In genomic region chr5:55712023-55712859, GRCh38 we compare ENCODE assay signal across 1 cellular context.
A peak's percentile ranks its signal among the peaks of the same experiment; 100 is the strongest.
TF ChIP-seq lines count a peak whose summit lies in the region.

SLC38A9 (minus strand) TSS chr5:55712324; CDS start chr5:55697958, 14,366 bp downstream.

TF ChIP-seq in HepG2, 621 proteins besides CTCF, POLR2A, EP300 and RAD21 (continued from another document and continues in another):
- TF ChIP-seq ZNF281 (CRISPR knock-in tag; IDR thresholded peaks at IDR 0.05; ENCODE audit: borderline replicate concordance) (no peak), SIX1 (CRISPR knock-in tag; IDR thresholded peaks at IDR 0.05; ENCODE audit: borderline replicate concordance) (no peak), NR2F6 (IDR thresholded peaks at IDR 0.05) (no peak), NR2F6 (CRISPR knock-in tag; IDR thresholded peaks at IDR 0.05) (peak; percentile 27; the same call in 1 of the 2 replicates), MIER3 (CRISPR knock-in tag; IDR thresholded peaks at IDR 0.05; ENCODE audit: borderline replicate concordance) (no peak; the same call in 1 of the 2 replicates), ZNF737 (CRISPR knock-in tag; IDR thresholded peaks at IDR 0.05; ENCODE audit: borderline replicate concordance) (no peak), ATF5 (CRISPR knock-in tag; IDR thresholded peaks at IDR 0.05; ENCODE audit: low read depth) (no peak), ZBTB49 (CRISPR knock-in tag; IDR thresholded peaks at IDR 0.05; ENCODE audit: borderline replicate concordance) (0 out of 2 replicates have a peak, but pooled peaks have one; percentile 23), ZNF776 (CRISPR knock-in tag; IDR thresholded peaks at IDR 0.05) (no peak), ZNF629 (CRISPR knock-in tag; conservative IDR thresholded peaks at IDR 0.05) (no peak), KDM5A (IDR thresholded peaks at IDR 0.05; ENCODE audit: borderline replicate concordance, low read length) (peak; percentile 65), ZFAT (CRISPR knock-in tag; conservative IDR thresholded peaks at IDR 0.05) (no peak), PLRG1 (conservative IDR thresholded peaks at IDR 0.05) (no peak), SETDB1 (CRISPR knock-in tag; IDR thresholded peaks at IDR 0.05; ENCODE audit: borderline replicate concordance) (no peak), ZNF709 (CRISPR knock-in tag; IDR thresholded peaks at IDR 0.05) (0 out of 2 replicates have a peak, but pooled peaks have one; percentile 50), NFRKB (IDR thresholded peaks at IDR 0.05) (no peak), REL (CRISPR knock-in tag; conservative IDR thresholded peaks at IDR 0.05) (no peak), FOXA1 (IDR thresholded peaks at IDR 0.05) (no peak), FOXA1 (CRISPR knock-in tag; IDR thresholded peaks at IDR 0.05) (no peak), ZNF83 (CRISPR knock-in tag; IDR thresholded peaks at IDR 0.05; ENCODE audit: borderline replicate concordance) (no peak; the same call in 1 of the 2 replicates), NAIF1 (CRISPR knock-in tag; IDR thresholded peaks at IDR 0.05; ENCODE audit: borderline replicate concordance) (0 out of 2 replicates have a peak, but pooled peaks have one; percentile 52), ZNF792 (CRISPR knock-in tag; IDR thresholded peaks at IDR 0.05) (peak; percentile 22; the same call in 1 of the 2 replicates), SRSF1 (optimal IDR thresholded peaks at IDR 0.05; ENCODE audit: low read depth, low read length) (no peak), BCLAF1 (IDR thresholded peaks at IDR 0.05) (no peak), ZEB1 (IDR thresholded peaks at IDR 0.05; ENCODE audit: insufficient replicate concordance, low read depth) (no peak), ZNF496 (CRISPR knock-in tag; IDR thresholded peaks at IDR 0.05; ENCODE audit: insufficient replicate concordance) (no peak), ZNF275 (CRISPR knock-in tag; IDR thresholded peaks at IDR 0.05; ENCODE audit: borderline replicate concordance) (no peak), SMAD1 (CRISPR knock-in tag; IDR thresholded peaks at IDR 0.05; ENCODE audit: borderline replicate concordance, low read depth) (no peak), E2F2 (CRISPR knock-in tag; IDR thresholded peaks at IDR 0.05; ENCODE audit: borderline replicate concordance) (0 out of 2 replicates have a peak, but pooled peaks have one; percentile 62), ZNF24 (IDR thresholded peaks at IDR 0.05) (no peak), YEATS2 (CRISPR knock-in tag; IDR thresholded peaks at IDR 0.05; ENCODE audit: borderline replicate concordance) (peak; percentile 66; the same call in 1 of the 2 replicates), ZNF678 (CRISPR knock-in tag; IDR thresholded peaks at IDR 0.05) (no peak), TP53 (CRISPR knock-in tag; conservative IDR thresholded peaks at IDR 0.05) (no peak), MEF2D (CRISPR knock-in tag; IDR thresholded peaks at IDR 0.05) (0 out of 2 replicates have a peak, but pooled peaks have one; percentile 56), TOE1 (CRISPR knock-in tag; IDR thresholded peaks at IDR 0.05) (no peak), ZNF75D (CRISPR knock-in tag; IDR thresholded peaks at IDR 0.05; ENCODE audit: borderline replicate concordance) (no peak), ZNF101 (CRISPR knock-in tag; IDR thresholded peaks at IDR 0.05; ENCODE audit: borderline replicate concordance, low read depth) (no peak), CSRNP2 (CRISPR knock-in tag; conservative IDR thresholded peaks at IDR 0.05; ENCODE audit: low read depth) (no peak), ATF7 (IDR thresholded peaks at IDR 0.05) (no peak), ATF7 (CRISPR knock-in tag; IDR thresholded peaks at IDR 0.05) (no peak), HES4 (CRISPR knock-in tag; IDR thresholded peaks at IDR 0.05; ENCODE audit: borderline replicate concordance) (peak; percentile 21; the same call in 1 of the 2 replicates), SIN3B (IDR thresholded peaks at IDR 0.05; ENCODE audit: low read length) (no peak), CENPX (CRISPR knock-in tag; IDR thresholded peaks at IDR 0.05) (no peak), ZNF230 (CRISPR knock-in tag; IDR thresholded peaks at IDR 0.05) (no peak), HINFP (CRISPR knock-in tag; IDR thresholded peaks at IDR 0.05; ENCODE audit: low read depth) (no peak), ZNF761 (CRISPR knock-in tag; conservative IDR thresholded peaks at IDR 0.05) (no peak; the same call in 1 of the 2 replicates), HNRNPLL (IDR thresholded peaks at IDR 0.05; ENCODE audit: low read depth, low read length, poor library complexity, severe bottlenecking) (peak; percentile 68), TCF7 (IDR thresholded peaks at IDR 0.05; ENCODE audit: low read depth) (no peak), SP4 (CRISPR knock-in tag; IDR thresholded peaks at IDR 0.05) (peak; percentile 51), EZH2 (conservative IDR thresholded peaks at IDR 0.05; ENCODE audit: low read depth, low read length) (no peak), ETS1 (CRISPR knock-in tag; IDR thresholded peaks at IDR 0.05) (no peak), MXD4 (CRISPR knock-in tag; IDR thresholded peaks at IDR 0.05) (peak; percentile 64), NFYB (CRISPR knock-in tag; IDR thresholded peaks at IDR 0.05) (no peak; the same call in 1 of the 2 replicates), IKZF5 (CRISPR knock-in tag; IDR thresholded peaks at IDR 0.05) (no peak; the same call in 1 of the 2 replicates)
